10 cellular contexts compared by ENCODE assay signal in genomic region chr2:46984034-46984433, GRCh38. TPM values are rescaled to one million over a fixed set of nuclear protein-coding genes. Genes with fewer than 3 reads are reported as not detected.
DNase-seq lines count a peak whose midpoint lies in the region; ATAC-seq and TF ChIP-seq lines count a peak whose summit lies in the region.
"Had no signal": no experiment of that assay in that cellular context is flagged by ENCODE, and none has a peak within 500 bp of the region (broad histone marks: within the 10 kb centered on the region; RNA-seq: fewer than 3 reads in every experiment).

No MANE protein-coding gene starts in this region.

- H3K4me3 Mint-ChIP-seq in CD14-positive monocyte = no peak overlapping the region
- H3K4me3 Mint-ChIP-seq in activated CD8-positive, alpha-beta T cell treated with anti-CD3 and anti-CD28 coated beads, Interleukin-2, amount 10 ng/mL, durations not matched to agents 7 days and 5 days = no peak overlapping the region

- H3K36me3 ChIP-seq in mucosa of rectum (ENCODE audit: control insufficient read depth in 2 of 2, insufficient read depth in 2 of 2, low read length in 2 of 2) = peaks cover 8 to 15% of the 10 kb centered on the region in 2 donors

- CTCF ChIA-PET in activated CD8-positive, alpha-beta T cell treated with anti-CD3 and anti-CD28 coated beads, Interleukin-2, amount 10 ng/mL, durations not matched to agents 7 days and 5 days (lab: Charles Lee) = interaction anchor here (1.1 to 1.6 kb wide), 4 partner anchors 9 to 65 kb away, joined by 3 to 7 read pairs (median 4); no protein-coding TSS in a partner anchor

- H3K27ac ChIP-seq in mucosa of rectum (ENCODE audit: low read depth in 2 of 2, low read length in 2 of 2) = peak overlapping the region; percentile 74 to 82

- H3K27me3 ChIP-seq in mucosa of rectum (ENCODE audit: control insufficient read depth in 2 of 2, insufficient read depth in 2 of 2, low read length in 2 of 2) = no peaks in the 10 kb centered on the region

- POLR2A ChIA-PET in activated CD8-positive, alpha-beta T cell treated with anti-CD3 and anti-CD28 coated beads, Interleukin-2, amount 10 ng/mL, durations not matched to agents 7 days and 5 days (lab: Charles Lee) = no interaction called here

- peaks cover 82% of the 10 kb centered on the region for H3K4me1 Mint-ChIP-seq in CD14-positive monocyte
- peaks cover 78% of the 10 kb centered on the region for H3K4me1 Mint-ChIP-seq in activated CD8-positive, alpha-beta T cell treated with anti-CD3 and anti-CD28 coated beads, Interleukin-2, amount 10 ng/mL, durations not matched to agents 7 days and 5 days (ENCODE audit: low read depth)

- intact Hi-C loops in CD14-positive monocyte (cut with micrococcal nuclease) = loop anchor here in 1 of 2 donors (2.0 to 5.0 kb wide), 2 partner anchors 17 to 88 kb away; no protein-coding TSS in a partner anchor

- DNase-seq in CD14-positive monocyte (ENCODE audit: low spot score) (no peak), Kasumi-1 (lab: John Stamatoyannopoulos, UW) (no peak), NCI-H1105 (lab: John Stamatoyannopoulos, UW) (no peak), HT-29 (ENCODE audit: low spot score) (no peak)
- DNase-seq in activated CD8-positive, alpha-beta T cell treated with anti-CD3 and anti-CD28 coated beads, Interleukin-2, amount 10 ng/mL, durations not matched to agents 7 days and 5 days = no peak
- no peak for DNase-seq in stimulated activated naive CD4-positive, alpha-beta T cell treated with Interleukin-2 at 50 U/mL for 16 hours (lab: John Stamatoyannopoulos, UW)
- DNase-seq: mammary epithelial cell, NCI-H2029 had no signal

- peak overlapping the region; percentile 93 to 100 (median 99) for H3K27ac Mint-ChIP-seq in CD14-positive monocyte
- H3K27ac Mint-ChIP-seq in activated CD8-positive, alpha-beta T cell treated with anti-CD3 and anti-CD28 coated beads, Interleukin-2, amount 10 ng/mL, durations not matched to agents 7 days and 5 days = peak overlapping the region; percentile 98

- H3K9me3 ChIP-seq in mucosa of rectum (ENCODE audit: control insufficient read depth in 2 of 2, low read length in 2 of 2) = no peaks in the 10 kb centered on the region

- peak; percentile 23 for ATAC-seq in GM21786 (IDR thresholded peaks at IDR 0.05; ENCODE audit: unreplicated experiment)
- no peak for ATAC-seq in activated CD8-positive, alpha-beta T cell treated with anti-CD3 and anti-CD28 coated beads, Interleukin-2, amount 10 ng/mL, durations not matched to agents 7 days and 5 days

- peaks cover 52 to 89% of the 10 kb centered on the region in 2 donors for H3K36me3 Mint-ChIP-seq in CD14-positive monocyte
- H3K36me3 Mint-ChIP-seq in activated CD8-positive, alpha-beta T cell treated with anti-CD3 and anti-CD28 coated beads, Interleukin-2, amount 10 ng/mL, durations not matched to agents 7 days and 5 days (ENCODE audit: low read depth) = peaks cover 52% of the 10 kb centered on the region

- H3K4me3 ChIP-seq in mucosa of rectum (ENCODE audit: low read length in 2 of 2) = no peak overlapping the region

- H3K27me3 Mint-ChIP-seq in CD14-positive monocyte (ENCODE audit: low read depth in 3 of 3) = peaks cover 0 to 3% (median 0%) of the 10 kb centered on the region in 3 donors
- H3K27me3 Mint-ChIP-seq in activated CD8-positive, alpha-beta T cell treated with anti-CD3 and anti-CD28 coated beads, Interleukin-2, amount 10 ng/mL, durations not matched to agents 7 days and 5 days (ENCODE audit: low read depth) = no peaks in the 10 kb centered on the region

- no peak for TF ChIP-seq CTCF in CD14-positive monocyte (IDR thresholded peaks at IDR 0.05)

- H3K4me1 ChIP-seq in mucosa of rectum (ENCODE audit: control insufficient read depth in 2 of 2, insufficient read depth in 2 of 2, low read length in 2 of 2) = peaks cover 46 to 65% of the 10 kb centered on the region in 2 donors

- no peaks in the 10 kb centered on the region for H3K9me3 Mint-ChIP-seq in CD14-positive monocyte
- no peaks in the 10 kb centered on the region for H3K9me3 Mint-ChIP-seq in activated CD8-positive, alpha-beta T cell treated with anti-CD3 and anti-CD28 coated beads, Interleukin-2, amount 10 ng/mL, durations not matched to agents 7 days and 5 days (ENCODE audit: insufficient read depth)

- H3K9ac ChIP-seq in mucosa of rectum (ENCODE audit: low read depth in 1 of 2, low read length in 2 of 2) = no peak overlapping the region

RNA-seq across cellular contexts. Expression of gene TTC7A, which starts 43.0 kb away (rescaled TPM):
- polyA plus RNA-seq in CD14-positive monocyte = 10 to 100 TPM; 43.2 to 52.5 TPM
- 10 to 100 TPM; 59.3 to 61.0 TPM for total RNA-seq in activated CD8-positive, alpha-beta T cell treated with anti-CD3 and anti-CD28 coated beads, Interleukin-2, amount 10 ng/mL, durations not matched to agents 7 days and 5 days
- total RNA-seq in HT-29 (2014; rRNA removed; shearing (Covaris generic)) = 21.2 and 23.5 TPM in 2 replicates
